In the genomic region with DNA sequence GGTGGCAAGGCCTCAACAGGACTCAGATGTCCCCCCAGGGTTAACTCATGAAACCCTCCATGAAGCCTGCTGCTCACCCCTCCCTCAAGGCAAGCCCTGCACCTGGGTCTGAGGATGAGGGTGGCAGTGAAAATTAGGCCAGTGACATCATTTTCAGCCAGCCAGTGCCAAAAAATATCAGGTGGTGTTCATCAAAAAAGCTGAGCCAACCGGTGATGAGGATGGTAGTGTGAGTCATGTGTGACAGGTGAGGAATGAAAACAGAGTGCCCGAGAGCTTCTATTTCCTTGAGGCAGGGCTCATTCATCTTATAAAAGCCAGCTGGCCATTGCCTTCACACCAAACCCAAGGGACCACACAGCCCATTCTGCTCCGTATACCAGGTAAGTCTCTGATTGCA, we compare ENCODE assay signal across 17 cellular contexts. TPM values are rescaled to one million over a fixed set of nuclear protein-coding genes. Genes with fewer than 3 reads are reported as not detected.
DNase-seq lines count a peak whose midpoint lies in the region; ATAC-seq, FAIRE-seq and TF ChIP-seq lines count a peak whose summit lies in the region.
"Had no signal": no experiment of that assay in that cellular context is flagged by ENCODE, and none has a peak within 500 bp of the region (broad histone marks: within the 10 kb centered on the region; RNA-seq: fewer than 3 reads in every experiment).

A gene with protein sequence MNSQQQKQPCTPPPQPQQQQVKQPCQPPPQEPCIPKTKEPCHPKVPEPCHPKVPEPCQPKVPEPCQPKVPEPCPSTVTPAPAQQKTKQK (plus strand): TSS at position 339 of the 400 bp plus-strand sequence. CDS start 1,150 bp downstream, outside the sequence.

- peaks cover 0 to 3% of the 10 kb centered on the region in 2 donors for H3K27me3 ChIP-seq in breast epithelium
- no peaks in the 10 kb centered on the region for H3K27me3 ChIP-seq in mammary epithelial cell (ENCODE audit: insufficient read depth, low read length)
- H3K27me3 ChIP-seq in keratinocyte (ENCODE audit: control insufficient read depth, extremely low read depth, insufficient read depth, low read length), result no peaks in the 10 kb centered on the region
- no peaks in the 10 kb centered on the region for H3K27me3 ChIP-seq in psoas muscle (ENCODE audit: insufficient read depth in 3 of 3, low read length in 2 of 3)
- H3K27me3 ChIP-seq: SJSA1 had no signal

- H3K4me2 ChIP-seq in mammary epithelial cell (ENCODE audit: insufficient read depth, low read depth, low read length) (no peak within 1 kb of the TSS), keratinocyte (ENCODE audit: control insufficient read depth, extremely low read depth, insufficient read depth, low read depth, low read length) (no peak within 1 kb of the TSS)
- H3K4me2 ChIP-seq: A549 had no signal

- no peaks in the 10 kb centered on the region for H3K27me3 Mint-ChIP-seq in MCF 10A (ENCODE audit: insufficient read depth, unreplicated experiment)

- no peaks in the 10 kb centered on the region for H3K9me3 ChIP-seq in breast epithelium
- H3K9me3 ChIP-seq in mammary epithelial cell (replicated peaks; ENCODE audit: insufficient read depth, low read length), result no peaks in the 10 kb centered on the region
- H3K9me3 ChIP-seq in keratinocyte (ENCODE audit: control insufficient read depth, low read depth, low read length), result no peaks in the 10 kb centered on the region
- no peaks in the 10 kb centered on the region for H3K9me3 ChIP-seq in psoas muscle
- H3K9me3 ChIP-seq: A549, SJSA1 had no signal

- H3K9ac ChIP-seq in mammary epithelial cell (ENCODE audit: insufficient read depth, low read length) (no peak within 1 kb of the TSS), keratinocyte (ENCODE audit: control insufficient read depth, extremely low read depth, insufficient read depth, low read length) (no peak within 1 kb of the TSS)

- H3K79me2 ChIP-seq in mammary epithelial cell (ENCODE audit: insufficient read depth, low read length), result no peaks in the 10 kb centered on the region
- no peaks in the 10 kb centered on the region for H3K79me2 ChIP-seq in keratinocyte (ENCODE audit: control insufficient read depth, insufficient read depth, low read length)

- TF ChIP-seq CTCF in MCF 10A (IDR thresholded peaks at IDR 0.05; ENCODE audit: unreplicated experiment), result no peak
- TF ChIP-seq CTCF in breast epithelium (IDR thresholded peaks at IDR 0.05), result no peak
- TF ChIP-seq CTCF in mammary epithelial cell (conservative IDR thresholded peaks at IDR 0.05 in 1 of 2, IDR thresholded peaks at IDR 0.05 in 1 of 2; ENCODE audit: extremely low read depth in 1 of 2, insufficient read depth in 1 of 2, low read depth in 1 of 2, low read length in 2 of 2), result no peak
- no peak for TF ChIP-seq CTCF in keratinocyte (optimal IDR thresholded peaks at IDR 0.05 in 1 of 3, IDR thresholded peaks at IDR 0.05 in 1 of 3, conservative IDR thresholded peaks at IDR 0.05 in 1 of 3; ENCODE audit: extremely low read depth in 1 of 3, insufficient read depth in 2 of 3, low read length in 3 of 3)
- TF ChIP-seq CTCF in psoas muscle (IDR thresholded peaks at IDR 0.05), result no peak

- in situ Hi-C loops in mammary epithelial cell (cut with MboI; ENCODE audit: low sequenced_read_pairs in 2 of 2), result no loop called here

- DNase-seq in MCF 10A (ENCODE audit: unreplicated experiment) (peak; percentile 70), breast epithelium (ENCODE audit: low spot score in 2 of 2) (no peak), mammary epithelial cell (peak; percentile 76), keratinocyte (ENCODE audit: low read depth, low spot score) (peak; percentile 62), dermis blood vessel endothelial cell (no peak), cerebellar nuclear complex (lab: John Stamatoyannopoulos, UW) (no peak), T-helper 1 cell (no peak), psoas muscle (no peak)
- DNase-seq: DND-41, GDM1, HCEC 1CT, NCI-H1048, NCI-H774 had no signal

- H3K27ac ChIP-seq in breast epithelium (no peak within 1 kb of the TSS), mammary epithelial cell (ENCODE audit: insufficient read depth, low read depth, low read length) (no peak within 1 kb of the TSS), keratinocyte (ENCODE audit: control insufficient read depth, insufficient read depth, low read length) (no peak within 1 kb of the TSS), psoas muscle (no peak within 1 kb of the TSS)
- H3K27ac ChIP-seq: A549, SJSA1 had no signal

- H3K4me1 ChIP-seq in breast epithelium (no peaks in the 10 kb centered on the region), mammary epithelial cell (ENCODE audit: insufficient read depth, low read length) (peaks cover 4% of the 10 kb centered on the region), keratinocyte (ENCODE audit: control insufficient read depth, extremely low read depth, insufficient read depth, low read length) (peaks cover 4% of the 10 kb centered on the region), psoas muscle (no peaks in the 10 kb centered on the region)
- H3K4me1 ChIP-seq: A549, SJSA1 had no signal

- CTCF ChIA-PET in MCF 10A (lab: Yijun Ruan, JAX), result interaction anchor here (0.6 kb wide), 1 partner anchor 209 kb away, joined by 3 read pairs; no protein-coding TSS in a partner anchor
- CTCF ChIA-PET in mammary epithelial cell (lab: Charles Lee; ENCODE audit: low non-redundant PET), result no interaction called here

- H3K9me1 ChIP-seq in keratinocyte (ENCODE audit: control insufficient read depth, extremely low read depth, insufficient read depth, low read length), result no peaks in the 10 kb centered on the region

- H3K9me3 Mint-ChIP-seq in MCF 10A (ENCODE audit: unreplicated experiment), result no peaks in the 10 kb centered on the region

- intact Hi-C loops in MCF 10A (cut with micrococcal nuclease) (no loop called here), breast epithelium (cut with DNase I; ENCODE audit: low total_unique reads) (no loop called here), mammary epithelial cell (cut with micrococcal nuclease) (no loop called here), psoas muscle (cut with DNase I) (no loop called here)

- no peak within 1 kb of the TSS for H3K4me3 Mint-ChIP-seq in MCF 10A (ENCODE audit: unreplicated experiment)

- no peak for ATAC-seq in psoas muscle
- ATAC-seq: A549 had no signal

- H3K27ac Mint-ChIP-seq in MCF 10A (ENCODE audit: low read depth, unreplicated experiment), result no peak within 1 kb of the TSS

- WGBS in mammary epithelial cell (ENCODE audit: low coverage, missing lambda C conversion rate), result 39% methylated on average over 3 of the region's 3 CpGs
- 37 to 48% (median 42%) methylated on average over 3 of the region's 3 CpGs for WGBS in psoas muscle, 3 donors

- POLR2A ChIA-PET in MCF 10A (lab: Yijun Ruan, JAX), result interaction anchor here (0.8 to 3.0 kb wide), 4 partner anchors 16 to 209 kb away, joined by 3 to 14 read pairs (median 4); a partner anchor contains a TSS

- H3K36me3 ChIP-seq in breast epithelium (no peaks in the 10 kb centered on the region), mammary epithelial cell (ENCODE audit: insufficient read depth, low read length) (no peaks in the 10 kb centered on the region), keratinocyte (ENCODE audit: control insufficient read depth in 2 of 2, extremely low read depth in 1 of 2, insufficient read depth in 2 of 2, low read length in 2 of 2) (no peaks in the 10 kb centered on the region), psoas muscle (ENCODE audit: insufficient read depth in 1 of 2, low read depth in 1 of 2) (no peaks in the 10 kb centered on the region)
- H3K36me3 ChIP-seq: SJSA1 had no signal

- H3K4me1 Mint-ChIP-seq in MCF 10A (ENCODE audit: insufficient read depth, unreplicated experiment), result peaks cover 5% of the 10 kb centered on the region

- BruUV-seq in MCF 10A (replicated peaks; lab: Mats Ljungman, UMichigan) (no TSS peak), mammary epithelial cell (replicated peaks; lab: Mats Ljungman, UMichigan) (no TSS peak)

- H3K4me3 ChIP-seq in breast epithelium, result no peak within 1 kb of the TSS
- no peak within 1 kb of the TSS for H3K4me3 ChIP-seq in mammary epithelial cell (replicated peaks in 1 of 3; ENCODE audit: insufficient read depth in 1 of 3, low read depth in 2 of 3, low read length in 3 of 3)
- no peak within 1 kb of the TSS for H3K4me3 ChIP-seq in keratinocyte (ENCODE audit: control insufficient read depth in 2 of 3, extremely low read depth in 1 of 3, insufficient read depth in 2 of 3, low read depth in 1 of 3, low read length in 3 of 3)
- H3K4me3 ChIP-seq in psoas muscle, result no peak within 1 kb of the TSS
- H3K4me3 ChIP-seq: A549, SJSA1 had no signal

- H3K36me3 Mint-ChIP-seq in MCF 10A (ENCODE audit: insufficient read depth, unreplicated experiment), result no peaks in the 10 kb centered on the region

- TF ChIP-seq POLR2A in breast epithelium (IDR thresholded peaks at IDR 0.05), result no peak

- H2AFZ ChIP-seq in mammary epithelial cell (ENCODE audit: low read depth, low read length) (no peak within 1 kb of the TSS), keratinocyte (ENCODE audit: control insufficient read depth, low read length) (no peak within 1 kb of the TSS)

- peak; percentile 78 for FAIRE-seq in keratinocyte (lab: Jason Lieb, UNC)
- FAIRE-seq: A549, GM19239 had no signal

- H4K20me1 ChIP-seq in mammary epithelial cell (ENCODE audit: insufficient read depth, low read length), result no peaks in the 10 kb centered on the region
- no peaks in the 10 kb centered on the region for H4K20me1 ChIP-seq in keratinocyte (ENCODE audit: control insufficient read depth, extremely low read depth, insufficient read depth, low read length)

- dilution Hi-C loops in mammary epithelial cell (cut with HindIII; ENCODE audit: low sequenced_read_pairs), result no loop called here
- dilution Hi-C loops in keratinocyte (cut with MboI; ENCODE audit: extremely low pct_ligation_motif_present, low sequenced_read_pairs), result no loop called here

RNA-seq across cellular contexts. Expression of the gene that starts here (rescaled TPM):
- total RNA-seq in MCF 10A (2022) (not detected in 2 replicates), breast epithelium (not detected), mammary epithelial cell (1 to 10 TPM in 1 of 2 donors, not detected in 1; 5.2 TPM), dermis blood vessel endothelial cell (not detected in 2 replicates), psoas muscle (not detected)
- polyA plus RNA-seq in mammary epithelial cell (not detected), keratinocyte (5.5 to 35.0 TPM (median 18.0 TPM) in 3 replicates), psoas muscle (not detected)
- polyA minus RNA-seq in mammary epithelial cell (not detected), keratinocyte (8.6 to 24.4 TPM (median 17.2 TPM) in 3 replicates)
- 1,090 TPM for polyA plus RNA-seq in keratinocyte (2011; ENCODE audit: low read depth)
- polyA plus RNA-seq in keratinocyte (2011; cell fraction: cytosol; rRNA removed), result 24.5 and 51.7 TPM in 2 replicates
- polyA plus RNA-seq in keratinocyte (2011; cell fraction: nucleus; rRNA removed), result 12.1 and 39.9 TPM in 2 replicates
- 112 and 1,553 TPM in 2 replicates for polyA plus RNA-seq in keratinocyte (2012; ENCODE audit: low replicate concordance)
- 34.3 TPM for polyA minus RNA-seq in keratinocyte (2011; cell fraction: cytosol; rRNA and poly(A)+ RNA removed)
- polyA minus RNA-seq in keratinocyte (2011; cell fraction: nucleus; rRNA and poly(A)+ RNA removed), result 10.3 and 12.9 TPM in 2 replicates
- total RNA-seq: NCI-H460, SJSA1 had no signal
- polyA plus RNA-seq: A549 had no signal

Comparison
In these comparisons a context has a peak if more than half of its experiments do, and no peak if none do; other contexts are left out.
1. DNase-seq: peak in mammary epithelial cell (single experiment) and keratinocyte (single experiment); none in breast epithelium (0 of 2), dermis blood vessel endothelial cell (single experiment), cerebellar nuclear complex (0 of 2), T-helper 1 cell (0 of 5) and psoas muscle (0 of 2).
2. Peak in DNase-seq in MCF 10A; RNA of the gene not detected or under 1 TPM.